ENCODE assay signal across 8 cellular contexts in genomic region chr1:224356685-224357625, GRCh38. TPM values are rescaled to one million over a fixed set of nuclear protein-coding genes. Genes with fewer than 3 reads are reported as not detected.
DNase-seq lines count a peak whose midpoint lies in the region; ATAC-seq, FAIRE-seq and TF ChIP-seq lines count a peak whose summit lies in the region.

Gene CNIH4 (plus strand): TSS chr1:224356879. CDS start chr1:224356925, 46 bp downstream.

- H3K27ac ChIP-seq in ACC112 (ENCODE audit: low read depth, low read length) (peak within 1 kb of the TSS; percentile 53), WERI-Rb-1 (peak within 1 kb of the TSS; percentile 69), mammary epithelial cell (ENCODE audit: insufficient read depth, low read depth, low read length) (peak within 1 kb of the TSS; percentile 54), small intestine (ENCODE audit: low read depth in 1 of 2, low read length in 1 of 2) (peak within 1 kb of the TSS; percentile 85 to 94)

- dilution Hi-C loops in mammary epithelial cell (cut with HindIII; ENCODE audit: low sequenced_read_pairs), result loop anchor here (5.0 kb wide), 1 partner anchor 45 kb away; no protein-coding TSS in a partner anchor

- no peaks in the 10 kb centered on the region for H3K36me3 ChIP-seq in ACC112 (ENCODE audit: insufficient read depth, low read length)
- H3K36me3 ChIP-seq in WERI-Rb-1, result no peaks in the 10 kb centered on the region
- H3K36me3 ChIP-seq in mammary epithelial cell (ENCODE audit: insufficient read depth, low read length), result no peaks in the 10 kb centered on the region
- peaks cover 0 to 3% of the 10 kb centered on the region in 2 donors for H3K36me3 ChIP-seq in small intestine (ENCODE audit: control insufficient read depth in 2 of 2, insufficient read depth in 2 of 2, low read length in 2 of 2)

- H4K20me1 ChIP-seq in mammary epithelial cell (ENCODE audit: insufficient read depth, low read length), result no peaks in the 10 kb centered on the region

- H3K9ac ChIP-seq in mammary epithelial cell (ENCODE audit: insufficient read depth, low read length), result peak within 1 kb of the TSS; percentile 66

- H3K4me1 ChIP-seq in ACC112 (ENCODE audit: control insufficient read depth, insufficient read depth, low read length, unreplicated experiment), result peaks cover 15% of the 10 kb centered on the region
- H3K4me1 ChIP-seq in mammary epithelial cell (ENCODE audit: insufficient read depth, low read length), result peaks cover 15% of the 10 kb centered on the region
- peaks cover 4 to 9% of the 10 kb centered on the region in 2 donors for H3K4me1 ChIP-seq in small intestine (ENCODE audit: control insufficient read depth in 2 of 2, insufficient read depth in 1 of 2, low read depth in 1 of 2, low read length in 1 of 2)

- no peak for FAIRE-seq in small intestine (lab: Jason Lieb, UNC)

- H2AFZ ChIP-seq in ACC112 (ENCODE audit: low read length, unreplicated experiment) (peak within 1 kb of the TSS; percentile 89), mammary epithelial cell (ENCODE audit: low read depth, low read length) (peak within 1 kb of the TSS; percentile 95)

- peak; percentile 88 for DNase-seq in NCI-H2196 treated with DMSO at 0.1 percent for 48 hours (lab: John Stamatoyannopoulos, UW; ENCODE audit: unreplicated experiment)
- peak; percentile 81 for DNase-seq in WERI-Rb-1
- DNase-seq in mammary epithelial cell, result peak; percentile 94
- DNase-seq in iPS-NIHi11 (ENCODE audit: low spot score), result peak; percentile 97
- peak; percentile 98 for DNase-seq in small intestine

- in situ Hi-C loops in mammary epithelial cell (cut with MboI; ENCODE audit: low sequenced_read_pairs in 2 of 2), result no loop called here

- TF ChIP-seq CTCF in WERI-Rb-1 (IDR thresholded peaks at IDR 0.05; ENCODE audit: low read depth, low read length) (no peak), mammary epithelial cell (conservative IDR thresholded peaks at IDR 0.05 in 1 of 2, IDR thresholded peaks at IDR 0.05 in 1 of 2; ENCODE audit: extremely low read depth in 1 of 2, insufficient read depth in 1 of 2, low read depth in 1 of 2, low read length in 2 of 2) (no peak)

- H3K79me2 ChIP-seq in ACC112 (ENCODE audit: control insufficient read depth, insufficient read depth, low read length, unreplicated experiment), result peaks cover 52% of the 10 kb centered on the region
- peaks cover 53% of the 10 kb centered on the region for H3K79me2 ChIP-seq in mammary epithelial cell (ENCODE audit: insufficient read depth, low read length)

- H3K4me3 ChIP-seq in ACC112 (ENCODE audit: low read depth, low read length) (peak within 1 kb of the TSS; percentile 97), WERI-Rb-1 (ENCODE audit: low read depth, low read length) (peak within 1 kb of the TSS; percentile 67), mammary epithelial cell (replicated peaks in 1 of 3; ENCODE audit: insufficient read depth in 1 of 3, low read depth in 2 of 3, low read length in 3 of 3) (peak within 1 kb of the TSS; percentile 71 to 94 (median 90)), small intestine (ENCODE audit: low read depth in 1 of 2, low read length in 2 of 2) (peak within 1 kb of the TSS; percentile 78 to 90)

- no peaks in the 10 kb centered on the region for H3K27me3 ChIP-seq in ACC112 (ENCODE audit: insufficient read depth, low read length)
- H3K27me3 ChIP-seq in WERI-Rb-1 (ENCODE audit: insufficient read depth, low read depth, severe bottlenecking), result no peaks in the 10 kb centered on the region
- no peaks in the 10 kb centered on the region for H3K27me3 ChIP-seq in mammary epithelial cell (ENCODE audit: insufficient read depth, low read length)
- H3K27me3 ChIP-seq in small intestine (ENCODE audit: control insufficient read depth in 2 of 2, insufficient read depth in 2 of 2, low read length in 2 of 2), result no peaks in the 10 kb centered on the region

- CTCF ChIA-PET in mammary epithelial cell (lab: Charles Lee; ENCODE audit: low non-redundant PET), result no interaction called here

- H3K9me3 ChIP-seq in WERI-Rb-1 (ENCODE audit: severe bottlenecking), result no peaks in the 10 kb centered on the region
- no peaks in the 10 kb centered on the region for H3K9me3 ChIP-seq in mammary epithelial cell (replicated peaks; ENCODE audit: insufficient read depth, low read length)
- H3K9me3 ChIP-seq in small intestine (ENCODE audit: control insufficient read depth, low read depth), result no peaks in the 10 kb centered on the region

- intact Hi-C loops in mammary epithelial cell (cut with micrococcal nuclease), result no loop called here

- ATAC-seq in GM18870 (IDR thresholded peaks at IDR 0.05; ENCODE audit: unreplicated experiment) (peak; percentile 97), HG03135 (IDR thresholded peaks at IDR 0.05; ENCODE audit: unreplicated experiment) (peak; percentile 98)

- WGBS in mammary epithelial cell (ENCODE audit: low coverage, missing lambda C conversion rate), result under 1% methylated on average over 23 of the region's 78 CpGs
- 0 to 1% (median 0%) methylated on average over 55 to 78 of the region's 78 CpGs for WGBS in small intestine, 3 donors

- BruUV-seq in mammary epithelial cell (replicated peaks; lab: Mats Ljungman, UMichigan), result no TSS peak

- peak within 1 kb of the TSS; percentile 97 for H3K4me2 ChIP-seq in mammary epithelial cell (ENCODE audit: insufficient read depth, low read depth, low read length)

RNA-seq across cellular contexts. Expression of gene CNIH4, which starts in this region (rescaled TPM):
- total RNA-seq in mammary epithelial cell, result 10 to 100 TPM; 82.2 to 82.3 TPM
- 91.3 TPM for polyA plus RNA-seq in mammary epithelial cell
- polyA minus RNA-seq in mammary epithelial cell, result 42.8 TPM
- polyA plus RNA-seq in small intestine, result 10 to 100 TPM; 43.2 to 91.6 (median 64.6) TPM

Comparison
In these comparisons a context has a peak if more than half of its experiments do, and no peak if none do; other contexts are left out.
1. Peak in every context shown above with its lines: DNase-seq, ATAC-seq, H3K4me3 ChIP-seq and H3K27ac ChIP-seq.